Comparison of ENCODE assay signal across 1 cellular context in genomic region chr2:230922951-230923717, GRCh38.
TF ChIP-seq lines count a peak whose summit lies in the region.

No MANE protein-coding gene starts in this region.

TF ChIP-seq in GM12878, 131 proteins besides CTCF, POLR2A, EP300 and RAD21:
- no peak for TF ChIP-seq ATF2 (IDR thresholded peaks at IDR 0.05; ENCODE audit: low read length)
- 0 out of 2 replicates have a peak, but pooled peaks have one; percentile 20 for TF ChIP-seq RELB (IDR thresholded peaks at IDR 0.05; ENCODE audit: low read depth)
- no peak for TF ChIP-seq NR2F1 (conservative IDR thresholded peaks at IDR 0.05)
- TF ChIP-seq IKZF2 (IDR thresholded peaks at IDR 0.05), result peak; percentile 59 to 63; a peak in 2 of 4 replicates
- no peak for TF ChIP-seq ZBTB4 (CRISPR knock-in tag; IDR thresholded peaks at IDR 0.05)
- TF ChIP-seq MYB (IDR thresholded peaks at IDR 0.05; ENCODE audit: borderline replicate concordance, low read depth, low read length), result 0 out of 2 replicates have a peak, but pooled peaks have one; percentile 8
- no peak for TF ChIP-seq IRF3 (IDR thresholded peaks at IDR 0.05)
- TF ChIP-seq SMAD5 (IDR thresholded peaks at IDR 0.05; ENCODE audit: low read depth), result 0 out of 2 replicates have a peak, but pooled peaks have one; percentile 38
- peak; percentile 17 for TF ChIP-seq SP1 (IDR thresholded peaks at IDR 0.05; ENCODE audit: low read depth, low read length)
- 0 out of 2 replicates have a peak, but pooled peaks have one; percentile 72 for TF ChIP-seq TCF12 (IDR thresholded peaks at IDR 0.05; ENCODE audit: low read depth, low read length)
- TF ChIP-seq EGR1 (IDR thresholded peaks at IDR 0.05; ENCODE audit: borderline replicate concordance in 1 of 2, low read depth in 2 of 2, low read length in 2 of 2), result peak in 1 of 2 experiments; percentile 42; a peak in 1 of 3 replicates
- TF ChIP-seq DPF2 (IDR thresholded peaks at IDR 0.05), result 0 out of 2 replicates have a peak, but pooled peaks have one; percentile 26
- 0 out of 2 replicates have a peak, but pooled peaks have one; percentile 42 for TF ChIP-seq PAX5 (IDR thresholded peaks at IDR 0.05; ENCODE audit: borderline replicate concordance, low read depth, low read length)
- TF ChIP-seq EED (IDR thresholded peaks at IDR 0.05; ENCODE audit: low read depth), result peak; percentile 85
- peak; percentile 56; the same call in 1 of the 2 replicates for TF ChIP-seq GATAD2B (conservative IDR thresholded peaks at IDR 0.05; ENCODE audit: low read depth)
- peak; percentile 84 for TF ChIP-seq IKZF1 (conservative IDR thresholded peaks at IDR 0.05)
- TF ChIP-seq CBFB (IDR thresholded peaks at IDR 0.05; ENCODE audit: low read depth), result peak; percentile 41; the same call in 1 of the 2 replicates
- TF ChIP-seq ZNF687 (IDR thresholded peaks at IDR 0.05), result 0 out of 2 replicates have a peak, but pooled peaks have one; percentile 52
- peak; percentile 38; the same call in 1 of the 2 replicates for TF ChIP-seq MTA2 (IDR thresholded peaks at IDR 0.05; ENCODE audit: low read depth)
- TF ChIP-seq BHLHE40 (IDR thresholded peaks at IDR 0.05; ENCODE audit: borderline replicate concordance in 1 of 2, low read depth in 2 of 2, low read length in 1 of 2), result no peak
- TF ChIP-seq SMARCA5 (IDR thresholded peaks at IDR 0.05), result peak; percentile 22; the same call in 1 of the 2 replicates
- TF ChIP-seq POLR2AphosphoS5 (IDR thresholded peaks at IDR 0.05; ENCODE audit: low read length), result peak; percentile 53
